Comparison of ENCODE assay signal across 1 cellular context in genomic region chr20:34888468-34888867, GRCh38.
TF ChIP-seq lines count a peak whose summit lies in the region.

No MANE protein-coding gene starts in this region.

TF ChIP-seq in K562, 482 proteins besides CTCF, POLR2A, EP300 and RAD21 (continued from another document and continues in another):
- TF ChIP-seq MGA (IDR thresholded peaks at IDR 0.05) = no peak
- TF ChIP-seq CREM (IDR thresholded peaks at IDR 0.05; ENCODE audit: low read depth) = no peak
- TF ChIP-seq SMARCB1 (IDR thresholded peaks at IDR 0.05; ENCODE audit: insufficient read length, low read depth) = no peak
- TF ChIP-seq NONO (IDR thresholded peaks at IDR 0.05; ENCODE audit: low read depth in 2 of 2, low read length in 1 of 2) = no peak
- TF ChIP-seq NCOA6 (IDR thresholded peaks at IDR 0.05) = no peak
- no peak for TF ChIP-seq KDM4B (IDR thresholded peaks at IDR 0.05; ENCODE audit: borderline replicate concordance in 2 of 2, low read depth in 1 of 2)
- no peak for TF ChIP-seq RBM14 (IDR thresholded peaks at IDR 0.05; ENCODE audit: borderline replicate concordance, insufficient read depth, low read depth, low read length)
- TF ChIP-seq STAT6 (CRISPR knock-in tag; IDR thresholded peaks at IDR 0.05) = no peak
- no peak for TF ChIP-seq HCFC1 (IDR thresholded peaks at IDR 0.05; ENCODE audit: low read depth, low read length)
- no peak for TF ChIP-seq MED1 (CRISPR knock-in tag; IDR thresholded peaks at IDR 0.05; ENCODE audit: borderline replicate concordance)
- peak; percentile 78 for TF ChIP-seq C11orf30 (IDR thresholded peaks at IDR 0.05; ENCODE audit: low read depth)
- TF ChIP-seq FOS (IDR thresholded peaks at IDR 0.05; ENCODE audit: extremely low read depth, insufficient read length) = no peak
- no peak for TF ChIP-seq PCBP1 (IDR thresholded peaks at IDR 0.05; ENCODE audit: low read depth, low read length, poor library complexity, severe bottlenecking)
- TF ChIP-seq NFXL1 (CRISPR knock-in tag; IDR thresholded peaks at IDR 0.05) = no peak
- peak in 1 of 2 experiments; percentile 94; a peak in 1 of 3 replicates for TF ChIP-seq CBX3 (IDR thresholded peaks at IDR 0.05; ENCODE audit: borderline replicate concordance in 1 of 2, low read length in 2 of 2)
- TF ChIP-seq FOXM1 (IDR thresholded peaks at IDR 0.05; ENCODE audit: low read depth) = peak; percentile 58
- TF ChIP-seq FOXM1 (CRISPR knock-in tag; IDR thresholded peaks at IDR 0.05; ENCODE audit: low read depth) = no peak
- peak; percentile 74; the same call in 1 of the 2 replicates for TF ChIP-seq NCOA1 (IDR thresholded peaks at IDR 0.05; ENCODE audit: low read depth)
- no peak for TF ChIP-seq HLTF (IDR thresholded peaks at IDR 0.05)
- no peak for TF ChIP-seq ZBED1 (IDR thresholded peaks at IDR 0.05)
- TF ChIP-seq HMGN3 (IDR thresholded peaks at IDR 0.05; ENCODE audit: borderline replicate concordance, extremely low read depth, insufficient read length, low read depth, low read length) = no peak
- peak; percentile 66 for TF ChIP-seq E2F8 (IDR thresholded peaks at IDR 0.05; ENCODE audit: low read depth, partially characterized antibody)
- TF ChIP-seq STAT5B (CRISPR knock-in tag; IDR thresholded peaks at IDR 0.05) = no peak
- TF ChIP-seq TFAP4 (CRISPR knock-in tag; IDR thresholded peaks at IDR 0.05; ENCODE audit: borderline replicate concordance) = no peak
- TF ChIP-seq ZNF79 (CRISPR knock-in tag; IDR thresholded peaks at IDR 0.05; ENCODE audit: low read depth) = no peak
- TF ChIP-seq HDAC1 (IDR thresholded peaks at IDR 0.05) = peak in 1 of 2 experiments; percentile 77; a peak in 1 of 4 replicates
- TF ChIP-seq NKRF (IDR thresholded peaks at IDR 0.05; ENCODE audit: borderline replicate concordance) = no peak
- TF ChIP-seq TRIM25 (IDR thresholded peaks at IDR 0.05; ENCODE audit: borderline replicate concordance) = no peak
- TF ChIP-seq HEY1 (CRISPR knock-in tag; IDR thresholded peaks at IDR 0.05; ENCODE audit: borderline replicate concordance) = no peak
- no peak for TF ChIP-seq GTF2B (IDR thresholded peaks at IDR 0.05; ENCODE audit: extremely low read depth, insufficient read length)
- no peak for TF ChIP-seq CCNT2 (IDR thresholded peaks at IDR 0.05; ENCODE audit: borderline replicate concordance, extremely low read depth, insufficient read length, low read depth, low read length)
- TF ChIP-seq ETS1 (conservative IDR thresholded peaks at IDR 0.05; ENCODE audit: control insufficient read depth, low read depth, low read length) = no peak
